1 cellular context compared by ENCODE assay signal in the genomic region with DNA sequence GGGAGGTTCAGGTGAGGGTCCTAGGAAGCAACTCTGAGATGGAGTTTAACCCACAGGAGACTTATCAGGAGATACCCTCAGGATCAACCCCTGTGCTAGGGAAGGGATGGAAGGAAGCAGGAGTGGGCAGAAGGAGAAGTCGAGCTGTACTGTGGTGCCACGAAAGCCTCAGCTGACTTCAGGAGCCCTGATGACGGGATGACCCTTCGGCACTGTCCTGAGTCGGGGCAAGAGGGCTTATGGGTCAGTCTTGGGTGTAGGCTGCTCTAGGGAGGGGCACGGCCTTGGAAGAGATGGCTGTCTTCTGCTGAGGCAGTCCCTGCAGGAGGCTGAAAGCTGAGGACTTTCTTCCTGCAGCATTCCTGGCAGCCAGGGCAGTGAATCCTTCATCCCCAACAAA.
TF ChIP-seq lines count a peak whose summit lies in the region.

No MANE protein-coding gene starts in this region.

TF ChIP-seq in GM23338, 12 proteins besides CTCF, POLR2A, EP300 and RAD21:
- TF ChIP-seq EZH2 (IDR thresholded peaks at IDR 0.05; ENCODE audit: low read depth, unreplicated experiment) (no peak), CREB1 (CRISPR knock-in tag; IDR thresholded peaks at IDR 0.05; ENCODE audit: low read depth) (no peak), STAT1 (IDR thresholded peaks at IDR 0.05; ENCODE audit: unreplicated experiment) (no peak), POLR2AphosphoS5 (IDR thresholded peaks at IDR 0.05; ENCODE audit: low read depth) (no peak), NANOG (IDR thresholded peaks at IDR 0.05; ENCODE audit: borderline replicate concordance) (no peak), JUNB (IDR thresholded peaks at IDR 0.05; ENCODE audit: unreplicated experiment) (no peak), ZNF331 (CRISPR knock-in tag; IDR thresholded peaks at IDR 0.05; ENCODE audit: low read depth) (no peak), EZH2phosphoT487 (IDR thresholded peaks at IDR 0.05; ENCODE audit: unreplicated experiment) (no peak), ZNF114 (CRISPR knock-in tag; IDR thresholded peaks at IDR 0.05) (no peak)
- TF ChIP-seq, protein P1, sequence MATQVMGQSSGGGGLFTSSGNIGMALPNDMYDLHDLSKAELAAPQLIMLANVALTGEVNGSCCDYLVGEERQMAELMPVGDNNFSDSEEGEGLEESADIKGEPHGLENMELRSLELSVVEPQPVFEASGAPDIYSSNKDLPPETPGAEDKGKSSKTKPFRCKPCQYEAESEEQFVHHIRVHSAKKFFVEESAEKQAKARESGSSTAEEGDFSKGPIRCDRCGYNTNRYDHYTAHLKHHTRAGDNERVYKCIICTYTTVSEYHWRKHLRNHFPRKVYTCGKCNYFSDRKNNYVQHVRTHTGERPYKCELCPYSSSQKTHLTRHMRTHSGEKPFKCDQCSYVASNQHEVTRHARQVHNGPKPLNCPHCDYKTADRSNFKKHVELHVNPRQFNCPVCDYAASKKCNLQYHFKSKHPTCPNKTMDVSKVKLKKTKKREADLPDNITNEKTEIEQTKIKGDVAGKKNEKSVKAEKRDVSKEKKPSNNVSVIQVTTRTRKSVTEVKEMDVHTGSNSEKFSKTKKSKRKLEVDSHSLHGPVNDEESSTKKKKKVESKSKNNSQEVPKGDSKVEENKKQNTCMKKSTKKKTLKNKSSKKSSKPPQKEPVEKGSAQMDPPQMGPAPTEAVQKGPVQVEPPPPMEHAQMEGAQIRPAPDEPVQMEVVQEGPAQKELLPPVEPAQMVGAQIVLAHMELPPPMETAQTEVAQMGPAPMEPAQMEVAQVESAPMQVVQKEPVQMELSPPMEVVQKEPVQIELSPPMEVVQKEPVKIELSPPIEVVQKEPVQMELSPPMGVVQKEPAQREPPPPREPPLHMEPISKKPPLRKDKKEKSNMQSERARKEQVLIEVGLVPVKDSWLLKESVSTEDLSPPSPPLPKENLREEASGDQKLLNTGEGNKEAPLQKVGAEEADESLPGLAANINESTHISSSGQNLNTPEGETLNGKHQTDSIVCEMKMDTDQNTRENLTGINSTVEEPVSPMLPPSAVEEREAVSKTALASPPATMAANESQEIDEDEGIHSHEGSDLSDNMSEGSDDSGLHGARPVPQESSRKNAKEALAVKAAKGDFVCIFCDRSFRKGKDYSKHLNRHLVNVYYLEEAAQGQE (IDR thresholded peaks at IDR 0.05; ENCODE audit: unreplicated experiment): no peak
- TF ChIP-seq, protein P2, sequence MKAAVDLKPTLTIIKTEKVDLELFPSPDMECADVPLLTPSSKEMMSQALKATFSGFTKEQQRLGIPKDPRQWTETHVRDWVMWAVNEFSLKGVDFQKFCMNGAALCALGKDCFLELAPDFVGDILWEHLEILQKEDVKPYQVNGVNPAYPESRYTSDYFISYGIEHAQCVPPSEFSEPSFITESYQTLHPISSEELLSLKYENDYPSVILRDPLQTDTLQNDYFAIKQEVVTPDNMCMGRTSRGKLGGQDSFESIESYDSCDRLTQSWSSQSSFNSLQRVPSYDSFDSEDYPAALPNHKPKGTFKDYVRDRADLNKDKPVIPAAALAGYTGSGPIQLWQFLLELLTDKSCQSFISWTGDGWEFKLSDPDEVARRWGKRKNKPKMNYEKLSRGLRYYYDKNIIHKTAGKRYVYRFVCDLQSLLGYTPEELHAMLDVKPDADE (IDR thresholded peaks at IDR 0.05): no peak
- TF ChIP-seq, protein P3, sequence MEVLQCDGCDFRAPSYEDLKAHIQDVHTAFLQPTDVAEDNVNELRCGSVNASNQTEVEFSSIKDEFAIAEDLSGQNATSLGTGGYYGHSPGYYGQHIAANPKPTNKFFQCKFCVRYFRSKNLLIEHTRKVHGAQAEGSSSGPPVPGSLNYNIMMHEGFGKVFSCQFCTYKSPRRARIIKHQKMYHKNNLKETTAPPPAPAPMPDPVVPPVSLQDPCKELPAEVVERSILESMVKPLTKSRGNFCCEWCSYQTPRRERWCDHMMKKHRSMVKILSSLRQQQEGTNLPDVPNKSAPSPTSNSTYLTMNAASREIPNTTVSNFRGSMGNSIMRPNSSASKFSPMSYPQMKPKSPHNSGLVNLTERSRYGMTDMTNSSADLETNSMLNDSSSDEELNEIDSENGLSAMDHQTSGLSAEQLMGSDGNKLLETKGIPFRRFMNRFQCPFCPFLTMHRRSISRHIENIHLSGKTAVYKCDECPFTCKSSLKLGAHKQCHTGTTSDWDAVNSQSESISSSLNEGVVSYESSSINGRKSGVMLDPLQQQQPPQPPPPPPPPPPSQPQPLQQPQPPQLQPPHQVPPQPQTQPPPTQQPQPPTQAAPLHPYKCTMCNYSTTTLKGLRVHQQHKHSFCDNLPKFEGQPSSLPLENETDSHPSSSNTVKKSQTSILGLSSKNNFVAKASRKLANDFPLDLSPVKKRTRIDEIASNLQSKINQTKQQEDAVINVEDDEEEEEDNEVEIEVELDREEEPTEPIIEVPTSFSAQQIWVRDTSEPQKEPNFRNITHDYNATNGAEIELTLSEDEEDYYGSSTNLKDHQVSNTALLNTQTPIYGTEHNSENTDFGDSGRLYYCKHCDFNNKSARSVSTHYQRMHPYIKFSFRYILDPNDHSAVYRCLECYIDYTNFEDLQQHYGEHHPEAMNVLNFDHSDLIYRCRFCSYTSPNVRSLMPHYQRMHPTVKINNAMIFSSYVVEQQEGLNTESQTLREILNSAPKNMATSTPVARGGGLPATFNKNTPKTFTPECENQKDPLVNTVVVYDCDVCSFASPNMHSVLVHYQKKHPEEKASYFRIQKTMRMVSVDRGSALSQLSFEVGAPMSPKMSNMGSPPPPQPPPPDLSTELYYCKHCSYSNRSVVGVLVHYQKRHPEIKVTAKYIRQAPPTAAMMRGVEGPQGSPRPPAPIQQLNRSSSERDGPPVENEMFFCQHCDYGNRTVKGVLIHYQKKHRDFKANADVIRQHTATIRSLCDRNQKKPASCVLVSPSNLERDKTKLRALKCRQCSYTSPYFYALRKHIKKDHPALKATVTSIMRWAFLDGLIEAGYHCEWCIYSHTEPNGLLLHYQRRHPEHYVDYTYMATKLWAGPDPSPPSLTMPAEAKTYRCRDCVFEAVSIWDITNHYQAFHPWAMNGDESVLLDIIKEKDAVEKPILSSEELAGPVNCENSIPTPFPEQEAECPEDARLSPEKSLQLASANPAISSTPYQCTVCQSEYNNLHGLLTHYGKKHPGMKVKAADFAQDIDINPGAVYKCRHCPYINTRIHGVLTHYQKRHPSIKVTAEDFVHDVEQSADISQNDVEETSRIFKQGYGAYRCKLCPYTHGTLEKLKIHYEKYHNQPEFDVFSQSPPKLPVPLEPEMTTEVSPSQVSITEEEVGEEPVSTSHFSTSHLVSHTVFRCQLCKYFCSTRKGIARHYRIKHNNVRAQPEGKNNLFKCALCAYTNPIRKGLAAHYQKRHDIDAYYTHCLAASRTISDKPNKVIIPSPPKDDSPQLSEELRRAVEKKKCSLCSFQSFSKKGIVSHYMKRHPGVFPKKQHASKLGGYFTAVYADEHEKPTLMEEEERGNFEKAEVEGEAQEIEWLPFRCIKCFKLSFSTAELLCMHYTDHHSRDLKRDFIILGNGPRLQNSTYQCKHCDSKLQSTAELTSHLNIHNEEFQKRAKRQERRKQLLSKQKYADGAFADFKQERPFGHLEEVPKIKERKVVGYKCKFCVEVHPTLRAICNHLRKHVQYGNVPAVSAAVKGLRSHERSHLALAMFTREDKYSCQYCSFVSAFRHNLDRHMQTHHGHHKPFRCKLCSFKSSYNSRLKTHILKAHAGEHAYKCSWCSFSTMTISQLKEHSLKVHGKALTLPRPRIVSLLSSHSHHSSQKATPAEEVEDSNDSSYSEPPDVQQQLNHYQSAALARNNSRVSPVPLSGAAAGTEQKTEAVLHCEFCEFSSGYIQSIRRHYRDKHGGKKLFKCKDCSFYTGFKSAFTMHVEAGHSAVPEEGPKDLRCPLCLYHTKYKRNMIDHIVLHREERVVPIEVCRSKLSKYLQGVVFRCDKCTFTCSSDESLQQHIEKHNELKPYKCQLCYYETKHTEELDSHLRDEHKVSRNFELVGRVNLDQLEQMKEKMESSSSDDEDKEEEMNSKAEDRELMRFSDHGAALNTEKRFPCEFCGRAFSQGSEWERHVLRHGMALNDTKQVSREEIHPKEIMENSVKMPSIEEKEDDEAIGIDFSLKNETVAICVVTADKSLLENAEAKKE (CRISPR knock-in tag; IDR thresholded peaks at IDR 0.05): no peak
